In genomic region chr5:96679293-96679692, GRCh38 we compare ENCODE assay signal across 23 cellular contexts.
"Had no signal": no experiment of that assay in that cellular context is flagged by ENCODE, and none has a peak within 500 bp of the region (broad histone marks: within the 10 kb centered on the region; RNA-seq: fewer than 3 reads in every experiment).

No MANE protein-coding gene starts in this region.

- H3K36me3 ChIP-seq: colonic mucosa, ovary, prostate gland, WERI-Rb-1 had no signal

- H3K4me3 Mint-ChIP-seq: activated CD4-positive, alpha-beta T cell treated with anti-CD3 and anti-CD28 coated beads, Interleukin-2, amount 10 ng/mL, durations not matched to agents 7 days and 5 days; activated CD8-positive, alpha-beta memory T cell treated with anti-CD3 and anti-CD28 coated beads, Interleukin-2, amount 10 ng/mL, durations not matched to agents 7 days and 5 days; activated CD8-positive, alpha-beta T cell treated with anti-CD3 and anti-CD28 coated beads for 36 hours; activated naive CD4-positive, alpha-beta T cell treated with anti-CD3 and anti-CD28 coated beads for 36 hours; activated naive CD8-positive, alpha-beta T cell treated with anti-CD3 and anti-CD28 coated beads, Interleukin-2, amount 10 ng/mL, durations not matched to agents 7 days and 5 days; endodermal cell; naive B cell had no signal

- H3K4me1 ChIP-seq: colonic mucosa had no signal

- H3K9me3 Mint-ChIP-seq: activated CD4-positive, alpha-beta T cell treated with anti-CD3 and anti-CD28 coated beads, Interleukin-2, amount 10 ng/mL, durations not matched to agents 7 days and 5 days; activated CD8-positive, alpha-beta T cell treated with anti-CD3 and anti-CD28 coated beads for 36 hours; activated naive CD4-positive, alpha-beta T cell treated with anti-CD3 and anti-CD28 coated beads for 36 hours; activated naive CD8-positive, alpha-beta T cell treated with anti-CD3 and anti-CD28 coated beads, Interleukin-2, amount 10 ng/mL, durations not matched to agents 7 days and 5 days; endodermal cell; naive B cell had no signal

- H3K9me3 ChIP-seq: colonic mucosa, gastroesophageal sphincter, heart left ventricle, lower lobe of right lung, ovary, prostate gland, upper lobe of left lung had no signal

- H3K27me3 ChIP-seq: colonic mucosa, gastroesophageal sphincter, heart left ventricle, ovary, upper lobe of left lung had no signal

- H3K4me3 ChIP-seq: colonic mucosa, gastroesophageal sphincter, heart left ventricle, lower lobe of right lung, ovary, prostate gland, upper lobe of left lung had no signal

- DNase-seq: activated CD4-positive, alpha-beta T cell treated with anti-CD3 and anti-CD28 coated beads, Interleukin-2, amount 10 ng/mL, durations not matched to agents 7 days and 5 days; activated CD4-positive, CD25-positive, alpha-beta regulatory T cell treated with anti-CD3 and anti-CD28 coated beads, Interleukin-2, amount 50 U/mL, for 72 hours; activated CD8-positive, alpha-beta memory T cell treated with anti-CD3 and anti-CD28 coated beads, Interleukin-2, amount 10 ng/mL, durations not matched to agents 7 days and 5 days; activated CD8-positive, alpha-beta T cell treated with anti-CD3 and anti-CD28 coated beads for 36 hours; activated effector memory CD4-positive, alpha-beta T cell treated with Interleukin-2 at 50 U/mL for 16 hours; activated naive CD4-positive, alpha-beta T cell treated with anti-CD3 and anti-CD28 coated beads for 36 hours; activated naive CD8-positive, alpha-beta T cell treated with anti-CD3 and anti-CD28 coated beads, Interleukin-2, amount 10 ng/mL, durations not matched to agents 7 days and 5 days; amniotic stem cell; colonic mucosa; endodermal cell; heart left ventricle; kidney; lower lobe of right lung; naive B cell; ovary; stimulated activated CD4-positive, alpha-beta T cell treated with anti-CD3 and anti-CD28 coated beads, Interleukin-4, amount 100 ng/mL, for 24 hours; stimulated activated naive CD4-positive, alpha-beta T cell treated with Interleukin-2 at 50 U/mL for 16 hours; T-helper 2 cell; upper lobe of left lung; WERI-Rb-1 had no signal

- H3K27ac ChIP-seq: colonic mucosa, gastroesophageal sphincter, heart left ventricle, lower lobe of right lung, ovary, prostate gland, upper lobe of left lung, WERI-Rb-1 had no signal

- H3K27me3 Mint-ChIP-seq: activated CD4-positive, alpha-beta T cell treated with anti-CD3 and anti-CD28 coated beads, Interleukin-2, amount 10 ng/mL, durations not matched to agents 7 days and 5 days; activated CD8-positive, alpha-beta memory T cell treated with anti-CD3 and anti-CD28 coated beads, Interleukin-2, amount 10 ng/mL, durations not matched to agents 7 days and 5 days; activated CD8-positive, alpha-beta T cell treated with anti-CD3 and anti-CD28 coated beads for 36 hours; activated naive CD8-positive, alpha-beta T cell treated with anti-CD3 and anti-CD28 coated beads, Interleukin-2, amount 10 ng/mL, durations not matched to agents 7 days and 5 days; naive B cell had no signal

- H3K27ac Mint-ChIP-seq: activated CD4-positive, alpha-beta T cell treated with anti-CD3 and anti-CD28 coated beads, Interleukin-2, amount 10 ng/mL, durations not matched to agents 7 days and 5 days; activated CD8-positive, alpha-beta memory T cell treated with anti-CD3 and anti-CD28 coated beads, Interleukin-2, amount 10 ng/mL, durations not matched to agents 7 days and 5 days; activated CD8-positive, alpha-beta T cell treated with anti-CD3 and anti-CD28 coated beads for 36 hours; activated naive CD4-positive, alpha-beta T cell treated with anti-CD3 and anti-CD28 coated beads for 36 hours; activated naive CD8-positive, alpha-beta T cell treated with anti-CD3 and anti-CD28 coated beads, Interleukin-2, amount 10 ng/mL, durations not matched to agents 7 days and 5 days; endodermal cell had no signal

- FAIRE-seq: bronchial epithelial cell, kidney had no signal

- ATAC-seq: activated CD8-positive, alpha-beta memory T cell treated with anti-CD3 and anti-CD28 coated beads, Interleukin-2, amount 10 ng/mL, durations not matched to agents 7 days and 5 days; activated CD8-positive, alpha-beta T cell treated with anti-CD3 and anti-CD28 coated beads for 36 hours; gastroesophageal sphincter; heart left ventricle; lower lobe of right lung had no signal
